In the genomic region with DNA sequence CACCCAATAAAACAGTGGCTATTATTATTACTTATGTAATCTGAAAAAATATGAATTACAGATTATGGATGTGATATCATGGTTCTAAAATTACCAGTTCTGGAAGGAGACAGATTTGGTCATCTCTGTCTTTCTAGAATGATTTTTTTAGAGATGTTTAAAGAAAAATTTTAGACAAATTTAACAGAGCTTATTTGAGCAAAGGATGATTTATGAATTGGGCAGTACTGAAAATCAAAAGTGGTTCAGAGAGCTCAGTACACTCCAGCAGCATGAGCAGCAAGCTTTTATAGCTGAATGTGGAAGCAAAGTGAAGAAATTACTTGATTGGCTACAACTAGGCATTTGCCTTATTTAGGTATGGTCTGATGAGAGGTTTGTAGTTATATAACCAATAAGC, we compare ENCODE assay signal across 22 cellular contexts. TPM values are rescaled to one million over a fixed set of nuclear protein-coding genes. Genes with fewer than 3 reads are reported as not detected.
DNase-seq lines count a peak whose midpoint lies in the region; ATAC-seq, FAIRE-seq and TF ChIP-seq lines count a peak whose summit lies in the region.
"Had no signal": no experiment of that assay in that cellular context is flagged by ENCODE, and none has a peak within 500 bp of the region (broad histone marks: within the 10 kb centered on the region; RNA-seq: fewer than 3 reads in every experiment).

No MANE protein-coding gene starts in this region.

- no peaks in the 10 kb centered on the region for H3K27me3 ChIP-seq in astrocyte (ENCODE audit: insufficient read depth, low read length)

- H4K20me1 ChIP-seq in astrocyte (ENCODE audit: insufficient read depth, low read length): peaks cover 36% of the 10 kb centered on the region

- H3K4me1 Mint-ChIP-seq in natural killer cell: peaks cover 58 to 62% of the 10 kb centered on the region in 2 donors
- peaks cover 34 to 35% of the 10 kb centered on the region in 2 donors for H3K4me1 Mint-ChIP-seq in natural killer cell treated with Interleukin-12 subunit alpha and Interleukin-12 subunit beta and Interleukin-15 and Interleukin-18, amount 100 ng/mL, for 72 hours (ENCODE audit: low read depth in 2 of 2)
- peaks cover 13% of the 10 kb centered on the region for H3K4me1 Mint-ChIP-seq in astrocyte (ENCODE audit: low read depth, unreplicated experiment)
- H3K4me1 Mint-ChIP-seq in memory B cell: peaks cover 23% of the 10 kb centered on the region

- H3K36me3 Mint-ChIP-seq in natural killer cell: no peaks in the 10 kb centered on the region
- H3K36me3 Mint-ChIP-seq in natural killer cell treated with Interleukin-12 subunit alpha and Interleukin-12 subunit beta and Interleukin-15 and Interleukin-18, amount 100 ng/mL, for 72 hours: no peaks in the 10 kb centered on the region
- peaks cover 7% of the 10 kb centered on the region for H3K36me3 Mint-ChIP-seq in astrocyte (ENCODE audit: low read depth, unreplicated experiment)
- peaks cover 16% of the 10 kb centered on the region for H3K36me3 Mint-ChIP-seq in memory B cell

- H3K4me3 Mint-ChIP-seq in natural killer cell (no peak overlapping the region), astrocyte (ENCODE audit: unreplicated experiment) (no peak overlapping the region), memory B cell (no peak overlapping the region)
- H3K4me3 Mint-ChIP-seq in natural killer cell treated with Interleukin-12 subunit alpha and Interleukin-12 subunit beta and Interleukin-15 and Interleukin-18, amount 100 ng/mL, for 72 hours: no peak overlapping the region
- H3K4me3 Mint-ChIP-seq: B cell; CD8-positive, alpha-beta memory T cell; GM23338; IgD-negative memory B cell had no signal

- peaks cover 67% of the 10 kb centered on the region for H3K79me2 ChIP-seq in astrocyte (ENCODE audit: insufficient read depth, low read length)

- intact Hi-C loops in natural killer cell (cut with micrococcal nuclease): no loop called here

- no peaks in the 10 kb centered on the region for H3K9me3 ChIP-seq in astrocyte (ENCODE audit: insufficient read depth, low read depth, low read length)
- H3K9me3 ChIP-seq: BLaER1 treated with 17β-estradiol and CSF1 and Interleukin-3, amounts not matched to agents 10 nM and 100 nM had no signal

- no peak for TF ChIP-seq CTCF in natural killer cell (IDR thresholded peaks at IDR 0.05)
- no peak for TF ChIP-seq CTCF in astrocyte (IDR thresholded peaks at IDR 0.05; ENCODE audit: insufficient read depth, low read depth, low read length)

- H3K4me1 ChIP-seq in astrocyte (ENCODE audit: insufficient read depth, low read length): no peaks in the 10 kb centered on the region
- H3K4me1 ChIP-seq: BLaER1 treated with 17β-estradiol and CSF1 and Interleukin-3, amounts not matched to agents 10 nM and 100 nM had no signal

- no peak overlapping the region for H3K27ac ChIP-seq in astrocyte (ENCODE audit: low read depth, low read length)
- H3K27ac ChIP-seq: BLaER1 treated with 17β-estradiol and CSF1 and Interleukin-3, amounts not matched to agents 10 nM and 100 nM had no signal

- H3K27me3 Mint-ChIP-seq in natural killer cell (ENCODE audit: low read depth in 2 of 2) (no peaks in the 10 kb centered on the region), astrocyte (ENCODE audit: low read depth, unreplicated experiment) (no peaks in the 10 kb centered on the region), memory B cell (no peaks in the 10 kb centered on the region)
- H3K27me3 Mint-ChIP-seq in natural killer cell treated with Interleukin-12 subunit alpha and Interleukin-12 subunit beta and Interleukin-15 and Interleukin-18, amount 100 ng/mL, for 72 hours: no peaks in the 10 kb centered on the region
- H3K27me3 Mint-ChIP-seq: B cell; CD8-positive, alpha-beta memory T cell; IgD-negative memory B cell had no signal

- no peak overlapping the region for H2AFZ ChIP-seq in astrocyte (ENCODE audit: low read depth, low read length)
- H2AFZ ChIP-seq: GM23338 had no signal

- FAIRE-seq in astrocyte (lab: Jason Lieb, UNC): peak; percentile 13
- no peak for FAIRE-seq in GM12891 (lab: Jason Lieb, UNC)
- FAIRE-seq: GM19239, H54, HepG2 had no signal

- no peak for TF ChIP-seq POLR2A in GM12891 (IDR thresholded peaks at IDR 0.05; ENCODE audit: low read depth, low read length)

- ATAC-seq in natural killer cell (peak in 1 of 3 donors; percentile 46), memory B cell (ENCODE audit: low read depth) (no peak)
- no peak for ATAC-seq in natural killer cell treated with Interleukin-12 subunit alpha and Interleukin-12 subunit beta and Interleukin-15 and Interleukin-18, amount 100 ng/mL, for 72 hours
- ATAC-seq: GM12878, GM23338, HepG2 had no signal

- DNase-seq in natural killer cell (no peak), astrocyte (ENCODE audit: low read depth) (no peak), memory B cell (ENCODE audit: low spot score in 2 of 2) (no peak), GM12891 (ENCODE audit: insufficient read length, low spot score) (no peak), HCEC 1CT (no peak), SKM-1 (lab: John Stamatoyannopoulos, UW; ENCODE audit: unreplicated experiment) (no peak)
- no peak for DNase-seq in natural killer cell treated with Interleukin-12 subunit alpha and Interleukin-12 subunit beta and Interleukin-15 and Interleukin-18, amount 100 ng/mL, for 72 hours (ENCODE audit: low spot score)
- DNase-seq: 8988T; CD8-positive, alpha-beta memory T cell; COR-L47; DMS 273 treated with DMSO at 0.1 percent for 48 hours; DMS53; DND-41; EL had no signal

- H3K27ac Mint-ChIP-seq in natural killer cell (peak overlapping the region; percentile 61 to 66), astrocyte (ENCODE audit: unreplicated experiment) (no peak overlapping the region), memory B cell (peak overlapping the region; percentile 47)
- no peak overlapping the region for H3K27ac Mint-ChIP-seq in natural killer cell treated with Interleukin-12 subunit alpha and Interleukin-12 subunit beta and Interleukin-15 and Interleukin-18, amount 100 ng/mL, for 72 hours
- H3K27ac Mint-ChIP-seq: B cell, GM23338, IgD-negative memory B cell had no signal

- no peaks in the 10 kb centered on the region for H3K9me3 Mint-ChIP-seq in natural killer cell
- H3K9me3 Mint-ChIP-seq in natural killer cell treated with Interleukin-12 subunit alpha and Interleukin-12 subunit beta and Interleukin-15 and Interleukin-18, amount 100 ng/mL, for 72 hours: no peaks in the 10 kb centered on the region
- no peaks in the 10 kb centered on the region for H3K9me3 Mint-ChIP-seq in astrocyte (ENCODE audit: unreplicated experiment)
- H3K9me3 Mint-ChIP-seq in memory B cell: no peaks in the 10 kb centered on the region
- H3K9me3 Mint-ChIP-seq: CD8-positive, alpha-beta memory T cell; GM23338; IgD-negative memory B cell had no signal

- no peak overlapping the region for H3K4me3 ChIP-seq in astrocyte (ENCODE audit: insufficient read depth, low read depth, low read length)
- H3K4me3 ChIP-seq: BLaER1 treated with 17β-estradiol and CSF1 and Interleukin-3, amounts not matched to agents 10 nM and 100 nM; GM12878; GM23338 had no signal

- no peaks in the 10 kb centered on the region for H3K36me3 ChIP-seq in astrocyte (ENCODE audit: insufficient read depth, low read length)

- H3K9ac ChIP-seq in astrocyte (ENCODE audit: low read length): no peak overlapping the region
- H3K9ac ChIP-seq: BLaER1 treated with 17β-estradiol and CSF1 and Interleukin-3, amounts not matched to agents 10 nM and 100 nM had no signal

- H3K4me2 ChIP-seq in astrocyte (ENCODE audit: low read length): no peak overlapping the region
- H3K4me2 ChIP-seq: BLaER1 treated with 17β-estradiol and CSF1 and Interleukin-3, amounts not matched to agents 10 nM and 100 nM; GM23338 had no signal

TF ChIP-seq in GM12891, 5 proteins besides CTCF, POLR2A, EP300 and RAD21:
- TF ChIP-seq TAF1 (IDR thresholded peaks at IDR 0.05; ENCODE audit: low read depth, low read length) (no peak), POLR2AphosphoS5 (IDR thresholded peaks at IDR 0.05; ENCODE audit: low read depth, low read length) (no peak), SPI1 (IDR thresholded peaks at IDR 0.05; ENCODE audit: low read depth, low read length) (no peak), PAX5 (IDR thresholded peaks at IDR 0.05; ENCODE audit: insufficient read depth, low read length, severe bottlenecking) (no peak), POU2F2 (IDR thresholded peaks at IDR 0.05; ENCODE audit: low read depth, low read length) (no peak)
TF ChIP-seq in GM12891: peak in this region for 0.

RNA-seq across cellular contexts. Expression of gene CAST, which starts 11.0 kb away (rescaled TPM):
- total RNA-seq in natural killer cell (100 to 1,000 TPM; 364 to 414 (median 376) TPM), astrocyte (268 and 287 TPM in 2 replicates)
- total RNA-seq in natural killer cell treated with Interleukin-12 subunit alpha and Interleukin-12 subunit beta and Interleukin-15 and Interleukin-18, amount 100 ng/mL, for 72 hours: 100 to 1,000 TPM in 1 of 2 donors, 10 to 100 TPM in 1; 86.3 to 101 TPM
- 35.1 TPM for polyA plus RNA-seq in GM12891 (2012; ENCODE audit: low read depth, missing spikeins)

Comparison
In these comparisons a context has a peak if more than half of its experiments do, and no peak if none do; other contexts are left out.
1. H3K27ac Mint-ChIP-seq: peak in natural killer cell (2 of 2) and memory B cell (single experiment); none in natural killer cell treated with Interleukin-12 subunit alpha and Interleukin-12 subunit beta and Interleukin-15 and Interleukin-18, amount 100 ng/mL, for 72 hours (0 of 2) and astrocyte (single experiment).